Comparison of ENCODE assay signal across 28 cellular contexts in the genomic region with DNA sequence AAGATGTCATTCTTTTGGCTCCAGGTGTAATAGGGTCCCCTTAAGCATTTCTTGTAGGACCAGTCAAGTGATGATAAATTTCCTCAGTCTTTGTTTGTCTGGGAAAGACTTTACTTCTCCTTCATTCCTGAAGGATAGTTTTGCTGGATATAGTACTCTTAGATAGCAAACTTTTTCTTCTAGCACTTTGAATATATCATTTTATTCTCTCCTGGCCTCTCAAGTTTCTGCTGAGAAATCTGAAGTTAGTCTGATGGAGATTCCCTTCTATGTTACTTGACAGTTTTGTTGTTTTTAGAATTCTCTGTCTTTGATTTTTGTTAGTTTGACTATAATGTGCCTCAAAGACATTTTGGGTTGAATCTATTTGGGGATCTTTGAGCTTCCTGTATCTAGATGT.
"Had no signal": no experiment of that assay in that cellular context is flagged by ENCODE, and none has a peak within 500 bp of the region (broad histone marks: within the 10 kb centered on the region; RNA-seq: fewer than 3 reads in every experiment).

No MANE protein-coding gene starts in this region.

- H3K27me3 ChIP-seq: colonic mucosa, foreskin keratinocyte, gastrocnemius medialis had no signal

- FAIRE-seq: colon, endometrium, endothelial cell of umbilical vein, frontal cortex had no signal

- H3K27ac ChIP-seq: colonic mucosa, coronary artery, dorsolateral prefrontal cortex, epithelial cell of prostate, esophagus muscularis mucosa, esophagus squamous epithelium, foreskin keratinocyte, gastrocnemius medialis, gastroesophageal sphincter, heart left ventricle, heart right ventricle had no signal

- H3K9me3 ChIP-seq: colonic mucosa had no signal

- H3K4me3 ChIP-seq: colonic mucosa, coronary artery, dorsolateral prefrontal cortex, esophagus muscularis mucosa, esophagus squamous epithelium, gastrocnemius medialis, gastroesophageal sphincter, heart left ventricle, heart right ventricle had no signal

- H3K4me1 ChIP-seq: colonic mucosa, esophagus muscularis mucosa, gastrocnemius medialis, gastroesophageal sphincter, heart left ventricle, heart right ventricle had no signal

- H3K36me3 ChIP-seq: colonic mucosa, esophagus muscularis mucosa, esophagus squamous epithelium, gastrocnemius medialis, gastroesophageal sphincter, heart left ventricle, heart right ventricle had no signal

- ATAC-seq: effector memory CD8-positive, alpha-beta T cell; esophagus mucosa; foreskin keratinocyte; gastrocnemius medialis; gastroesophageal sphincter; heart left ventricle; heart right ventricle had no signal

- DNase-seq: colonic mucosa; cortex of kidney; dermis blood vessel endothelial cell; dorsolateral prefrontal cortex; effector CD4-positive, alpha-beta T cell; effector CD8-positive, alpha-beta T cell; effector memory CD4-positive, alpha-beta T cell; effector memory CD8-positive, alpha-beta T cell; endodermal cell; erythroblast; esophagus squamous epithelium; foreskin fibroblast; foreskin keratinocyte; foreskin melanocyte; gastrocnemius medialis; glutamatergic neuron; head of caudate nucleus; heart left ventricle; heart right ventricle had no signal
